23 cellular contexts compared by ENCODE assay signal in genomic region chr20:11542645-11543044, GRCh38.
DNase-seq lines count a peak whose midpoint lies in the region; ATAC-seq, FAIRE-seq and TF ChIP-seq lines count a peak whose summit lies in the region.
"Had no signal": no experiment of that assay in that cellular context is flagged by ENCODE, and none has a peak within 500 bp of the region (broad histone marks: within the 10 kb centered on the region; RNA-seq: fewer than 3 reads in every experiment).

No MANE protein-coding gene starts in this region.

- POLR2A ChIA-PET in IMR-90 (lab: Charles Lee; ENCODE audit: unreplicated experiment), result no interaction called here
- POLR2A ChIA-PET in WTC11 (lab: Charles Lee), result interaction anchor here (0.6 kb wide), 1 partner anchor 846 kb away, joined by 3 read pairs; no protein-coding TSS in a partner anchor

- ATAC-seq in IMR-90 (ENCODE audit: low read depth) (no peak), HG02981 (IDR thresholded peaks at IDR 0.05; ENCODE audit: unreplicated experiment) (no peak), GM21367 (IDR thresholded peaks at IDR 0.05; ENCODE audit: unreplicated experiment) (no peak), WTC11 (no peak)
- ATAC-seq: CD8-positive, alpha-beta T cell; K562; Right ventricle myocardium inferior had no signal

- BruUV-seq in IMR-90 (replicated peaks; lab: Mats Ljungman, UMichigan) (no TSS peak), mammary epithelial cell (replicated peaks; lab: Mats Ljungman, UMichigan) (no TSS peak)

- H4K20me1 ChIP-seq in IMR-90 (ENCODE audit: insufficient read depth, low read length) (no peaks in the 10 kb centered on the region), mammary epithelial cell (ENCODE audit: insufficient read depth, low read length) (no peaks in the 10 kb centered on the region)
- H4K20me1 ChIP-seq: BLaER1 treated with 17β-estradiol and CSF1 and Interleukin-3, amounts not matched to agents 10 nM and 100 nM had no signal

- H4K8ac ChIP-seq in IMR-90 (ENCODE audit: low read depth in 2 of 2, low read length in 2 of 2), result no peak overlapping the region

- H2BK15ac ChIP-seq in IMR-90 (ENCODE audit: low read depth, low read length), result no peak overlapping the region

- peaks cover 45% of the 10 kb centered on the region for H3K4me1 Mint-ChIP-seq in WTC11

- no peak overlapping the region for H4K91ac ChIP-seq in IMR-90 (ENCODE audit: insufficient read depth, low read depth, low read length)

- no peaks in the 10 kb centered on the region for H3K9me3 ChIP-seq in IMR-90 (ENCODE audit: control insufficient read depth, insufficient read depth, low read length)
- no peaks in the 10 kb centered on the region for H3K9me3 ChIP-seq in mammary epithelial cell (replicated peaks; ENCODE audit: insufficient read depth, low read length)
- H3K9me3 ChIP-seq: Peyer's patch had no signal

- H3K27ac ChIP-seq in IMR-90 (ENCODE audit: insufficient read depth, low read length) (no peak overlapping the region), mammary epithelial cell (ENCODE audit: insufficient read depth, low read depth, low read length) (peak overlapping the region; percentile 88)
- H3K27ac ChIP-seq: BLaER1 treated with 17β-estradiol and CSF1 and Interleukin-3, amounts not matched to agents 10 nM and 100 nM; Peyer's patch had no signal

- H3K36me3 Mint-ChIP-seq in WTC11, result no peaks in the 10 kb centered on the region
- H3K36me3 Mint-ChIP-seq: CD8-positive, alpha-beta T cell had no signal

- H3K9ac ChIP-seq in IMR-90 (ENCODE audit: low read depth, low read length), result no peak overlapping the region
- H3K9ac ChIP-seq in mammary epithelial cell (ENCODE audit: insufficient read depth, low read length), result no peak overlapping the region
- H3K9ac ChIP-seq: BLaER1 treated with 17β-estradiol and CSF1 and Interleukin-3, amounts not matched to agents 10 nM and 100 nM had no signal

- FAIRE-seq in islet of Langerhans (lab: Jason Lieb, UNC), result peak; percentile 58
- FAIRE-seq: GM12891, GM18507, K562 had no signal

- no peaks in the 10 kb centered on the region for H3K9me3 Mint-ChIP-seq in WTC11
- H3K9me3 Mint-ChIP-seq: CD8-positive, alpha-beta T cell had no signal

- H3K36me3 ChIP-seq in IMR-90 (ENCODE audit: control insufficient read depth, insufficient read depth, low read length), result no peaks in the 10 kb centered on the region
- H3K36me3 ChIP-seq in mammary epithelial cell (ENCODE audit: insufficient read depth, low read length), result no peaks in the 10 kb centered on the region
- H3K36me3 ChIP-seq: BLaER1 treated with 17β-estradiol and CSF1 and Interleukin-3, amounts not matched to agents 10 nM and 100 nM; Peyer's patch had no signal

- H3K4me3 ChIP-seq in IMR-90 (ENCODE audit: insufficient read depth, low read depth, low read length), result no peak overlapping the region
- no peak overlapping the region for H3K4me3 ChIP-seq in mammary epithelial cell (replicated peaks in 1 of 3; ENCODE audit: insufficient read depth in 1 of 3, low read depth in 2 of 3, low read length in 3 of 3)
- H3K4me3 ChIP-seq: BLaER1 treated with 17β-estradiol and CSF1 and Interleukin-3, amounts not matched to agents 10 nM and 100 nM; K562; Peyer's patch had no signal

- H2BK5ac ChIP-seq in IMR-90 (ENCODE audit: low read depth, low read length, poor library complexity, severe bottlenecking), result no peak overlapping the region

- H2AFZ ChIP-seq in IMR-90 (replicated peaks; ENCODE audit: low read length, poor library complexity) (no peak overlapping the region), mammary epithelial cell (ENCODE audit: low read depth, low read length) (peak overlapping the region; percentile 34)

- no peak overlapping the region for H3K27ac Mint-ChIP-seq in WTC11
- H3K27ac Mint-ChIP-seq: CD8-positive, alpha-beta T cell had no signal

- no peak for TF ChIP-seq CTCF in IMR-90 (conservative IDR thresholded peaks at IDR 0.05; ENCODE audit: low read depth, low read length)
- no peak for TF ChIP-seq CTCF in mammary epithelial cell (conservative IDR thresholded peaks at IDR 0.05 in 1 of 2, IDR thresholded peaks at IDR 0.05 in 1 of 2; ENCODE audit: extremely low read depth in 1 of 2, insufficient read depth in 1 of 2, low read depth in 1 of 2, low read length in 2 of 2)
- TF ChIP-seq CTCF in WTC11 (IDR thresholded peaks at IDR 0.05), result no peak

- H3K9me1 ChIP-seq in IMR-90 (ENCODE audit: insufficient read depth, low read length), result no peaks in the 10 kb centered on the region

- H2BK20ac ChIP-seq in IMR-90 (ENCODE audit: low read depth, low read length), result no peak overlapping the region

- H4K5ac ChIP-seq in IMR-90 (ENCODE audit: low read depth, low read length), result no peak overlapping the region

- intact Hi-C loops in IMR-90 (cut with micrococcal nuclease), result loop anchor here (5.0 to 10.0 kb wide), 6 partner anchors 190 to 1928 kb away; partner anchors contain the start of genes MKKS and SLX4IP
- intact Hi-C loops in mammary epithelial cell (cut with micrococcal nuclease), result loop anchor here (1.0 to 5.0 kb wide), 10 partner anchors 87 to 1075 kb away; no protein-coding TSS in a partner anchor

- H2AK9ac ChIP-seq in IMR-90 (replicated peaks; ENCODE audit: low read depth, low read length, poor library complexity), result no peak overlapping the region

- no peaks in the 10 kb centered on the region for H3K79me1 ChIP-seq in IMR-90 (ENCODE audit: low read depth in 1 of 2, low read length in 2 of 2)

- H3K27me3 ChIP-seq in IMR-90 (ENCODE audit: control insufficient read depth, insufficient read depth, low read length) (peaks cover 1% of the 10 kb centered on the region; the same call in 1 of the 2 replicates), mammary epithelial cell (ENCODE audit: insufficient read depth, low read length) (no peaks in the 10 kb centered on the region)
- H3K27me3 ChIP-seq: BLaER1 treated with 17β-estradiol and CSF1 and Interleukin-3, amounts not matched to agents 10 nM and 100 nM; Peyer's patch had no signal

- H3K4me2 ChIP-seq in IMR-90 (ENCODE audit: low read depth, low read length), result no peak overlapping the region
- peak overlapping the region; percentile 83 for H3K4me2 ChIP-seq in mammary epithelial cell (ENCODE audit: insufficient read depth, low read depth, low read length)
- H3K4me2 ChIP-seq: BLaER1 treated with 17β-estradiol and CSF1 and Interleukin-3, amounts not matched to agents 10 nM and 100 nM had no signal

- DNase-seq in IMR-90 (no peak), mammary epithelial cell (no peak), WTC11 (ENCODE audit: low spot score) (no peak)
- no peak for DNase-seq in activated CD4-positive, alpha-beta T cell treated with anti-CD3 and anti-CD28 coated beads for 48 hours
- DNase-seq: CD8-positive, alpha-beta T cell; DMS153; GOT3; MM.1S; NCI-H1048; NCI-H1417 treated with DMSO at 0.1 percent for 48 hours; NCI-H187 treated with DMSO at 0.1 percent for 48 hours; NCI-H2227 treated with DMSO at 0.1 percent for 48 hours; NCI-H524; NCI-H774; Peyer's patch had no signal

- no peak for TF ChIP-seq POLR2A in IMR-90 (IDR thresholded peaks at IDR 0.05; ENCODE audit: low read depth, low read length)

- no peak overlapping the region for H3K23ac ChIP-seq in IMR-90 (ENCODE audit: low read depth, low read length)

- CTCF ChIA-PET in IMR-90 (lab: Yijun Ruan, JAX) (interaction anchor here (0.6 to 0.9 kb wide), 3 partner anchors 46 to 1540 kb away, joined by 4 to 5 read pairs (median 5); partner anchors contain the start of genes MKKS and SLX4IP), mammary epithelial cell (lab: Charles Lee; ENCODE audit: low non-redundant PET) (no interaction called here), WTC11 (lab: Charles Lee) (interaction anchor here (0.8 kb wide), 1 partner anchor 585 kb away, joined by 6 read pairs; no protein-coding TSS in a partner anchor)

- H3K18ac ChIP-seq in IMR-90 (ENCODE audit: low read depth, low read length), result no peak overlapping the region

- H3K79me2 ChIP-seq in mammary epithelial cell (ENCODE audit: insufficient read depth, low read length), result no peaks in the 10 kb centered on the region

- H3K4me1 ChIP-seq in IMR-90 (ENCODE audit: control insufficient read depth, insufficient read depth, low read length) (no peaks in the 10 kb centered on the region; the same call in none of the 2 replicates), mammary epithelial cell (ENCODE audit: insufficient read depth, low read length) (peaks cover 17% of the 10 kb centered on the region)
- H3K4me1 ChIP-seq: Peyer's patch had no signal

- H2BK120ac ChIP-seq in IMR-90 (ENCODE audit: low read depth, low read length), result no peak overlapping the region

- TF ChIP-seq RAD21 in IMR-90 (IDR thresholded peaks at IDR 0.05; ENCODE audit: low read length), result no peak

- H3K27me3 Mint-ChIP-seq in WTC11 (ENCODE audit: low read depth), result no peaks in the 10 kb centered on the region

- in situ Hi-C loops in IMR-90 (cut with MboI; ENCODE audit: low sequenced_read_pairs), result loop anchor here (5.0 to 10.0 kb wide), 4 partner anchors 265 to 1078 kb away; partner anchors contain the start of gene JAG1
- in situ Hi-C loops in mammary epithelial cell (cut with MboI; ENCODE audit: low sequenced_read_pairs in 2 of 2), result loop anchor here (5.0 to 25.0 kb wide), 7 partner anchors 155 to 1080 kb away; partner anchors contain the start of gene JAG1 (in 2 of the 2)

- H2AK5ac ChIP-seq in IMR-90 (ENCODE audit: low read depth, low read length), result no peak overlapping the region

- H3K4me3 Mint-ChIP-seq in WTC11, result no peak overlapping the region
- H3K4me3 Mint-ChIP-seq: CD8-positive, alpha-beta T cell had no signal

- H3K4ac ChIP-seq in IMR-90 (ENCODE audit: low read depth, low read length), result no peak overlapping the region

- no CpG with 5 or more reads among the region's 2 CpGs for WGBS in IMR-90 (ENCODE audit: extremely low coverage in 2 of 2, insufficient read length in 1 of 2), 2 experiments
- 48% methylated on average over 2 of the region's 2 CpGs for WGBS in mammary epithelial cell (ENCODE audit: low coverage, missing lambda C conversion rate)

- dilution Hi-C loops in IMR-90 (cut with HindIII; ENCODE audit: low sequenced_read_pairs, unreplicated experiment) (loop anchor here (25.0 kb wide), 1 partner anchor 880 kb away; the partner anchor contains the start of gene JAG1), mammary epithelial cell (cut with HindIII; ENCODE audit: low sequenced_read_pairs) (no loop called here)

- no peak overlapping the region for H3K14ac ChIP-seq in IMR-90 (replicated peaks; ENCODE audit: low read depth, low read length)

- no peak overlapping the region for H3K56ac ChIP-seq in IMR-90 (ENCODE audit: extremely low read depth, insufficient read depth, low read length)

TF ChIP-seq in IMR-90, 13 proteins besides CTCF, POLR2A, EP300 and RAD21 (continues in another document):
- TF ChIP-seq MAFK (IDR thresholded peaks at IDR 0.05; ENCODE audit: low read depth, low read length) (peak; percentile 54), MXI1 (IDR thresholded peaks at IDR 0.05; ENCODE audit: borderline replicate concordance, low read depth, low read length) (no peak), FOS (IDR thresholded peaks at IDR 0.05; ENCODE audit: low read depth, low read length) (no peak)

TF ChIP-seq in WTC11, 78 proteins besides CTCF, POLR2A, EP300 and RAD21 (continues in another document):
- no peak for TF ChIP-seq JUN (CRISPR knock-in tag; IDR thresholded peaks at IDR 0.05)
